28 cellular contexts compared by ENCODE assay signal in genomic region chr6:138235205-138235604, GRCh38. TPM values are rescaled to one million over a fixed set of nuclear protein-coding genes. Genes with fewer than 3 reads are reported as not detected.
"Had no signal": no experiment of that assay in that cellular context is flagged by ENCODE, and none has a peak within 500 bp of the region (broad histone marks: within the 10 kb centered on the region; RNA-seq: fewer than 3 reads in every experiment).

No MANE protein-coding gene starts in this region.

- H3K27ac ChIP-seq: coronary artery, hepatocyte, neutrophil, sigmoid colon, skin epidermis had no signal

- H2AFZ ChIP-seq: hepatocyte had no signal

- H3K79me2 ChIP-seq: hepatocyte had no signal

- FAIRE-seq: endothelial cell of umbilical vein had no signal

- H3K4me3 ChIP-seq: coronary artery, hepatocyte, mucosa of descending colon, sigmoid colon, skin epidermis had no signal

- H3K36me3 ChIP-seq: neutrophil, sigmoid colon had no signal

- H3K27me3 ChIP-seq: hepatocyte, neutrophil, sigmoid colon had no signal

- H3K9me3 ChIP-seq: mucosa of descending colon, neutrophil, sigmoid colon had no signal

- DNase-seq: effector CD4-positive, alpha-beta T cell; endodermal cell; foreskin melanocyte; head of caudate nucleus; left colon; mucosa of descending colon; naive thymus-derived CD8-positive, alpha-beta T cell; sigmoid colon; stimulated activated CD4-positive, alpha-beta T cell treated with anti-CD3 and anti-CD28 coated beads, Interleukin-2, amount 100 ng/mL, for 24 hours; stimulated activated CD4-positive, alpha-beta T cell treated with anti-CD3 and anti-CD28 coated beads, Interleukin-4, amount 100 ng/mL, for 4 hours; stimulated activated naive B cell treated with anti-CD40 and anti-IgM and Interleukin-4, amounts not matched to agents 10 μg/mL and 1 μg/mL and 100 μg/mL, for 72 hours; stimulated activated naive CD8-positive, alpha-beta T cell treated with anti-CD3 and anti-CD28 coated beads, Interleukin-15, amount 100 ng/mL, for 72 hours; trophoblast cell had no signal

RNA-seq across cellular contexts. Expression of gene PBOV1, which starts 16.9 kb away (rescaled TPM):
- total RNA-seq: dermis microvascular lymphatic vessel endothelial cell; endodermal cell; endothelial cell of umbilical vein; hepatocyte; kidney epithelial cell; left colon; liver; lung microvascular endothelial cell; mucosa of descending colon; naive thymus-derived CD8-positive, alpha-beta T cell; osteoblast; pulmonary artery endothelial cell; sigmoid colon; urinary bladder had no signal
- polyA plus RNA-seq: endothelial cell of umbilical vein; esophagus; hepatocyte; liver; naive thymus-derived CD8-positive, alpha-beta T cell; neural cell; sigmoid colon; thymus; urinary bladder had no signal
